ENCODE assay signal across 2 cellular contexts in genomic region chr2:26184555-26185303, GRCh38.
TF ChIP-seq lines count a peak whose summit lies in the region.

No MANE protein-coding gene starts in this region.

TF ChIP-seq in SK-N-SH, 30 proteins besides CTCF, POLR2A, EP300 and RAD21 (continued from another document):
- no peak for TF ChIP-seq REST (IDR thresholded peaks at IDR 0.05; ENCODE audit: low read depth, low read length)
- no peak for TF ChIP-seq GATA2 (CRISPR knock-in tag; IDR thresholded peaks at IDR 0.05)
- no peak for TF ChIP-seq ELF1 (IDR thresholded peaks at IDR 0.05)
- TF ChIP-seq GABPA (IDR thresholded peaks at IDR 0.05; ENCODE audit: low read depth): no peak
- TF ChIP-seq USF2 (IDR thresholded peaks at IDR 0.05; ENCODE audit: borderline replicate concordance, low read depth, low read length): no peak
- no peak for TF ChIP-seq FOXM1 (IDR thresholded peaks at IDR 0.05; ENCODE audit: low read depth)
- no peak for TF ChIP-seq MXI1 (IDR thresholded peaks at IDR 0.05; ENCODE audit: low read depth, low read length)
- TF ChIP-seq USF1 (IDR thresholded peaks at IDR 0.05; ENCODE audit: borderline replicate concordance, low read depth): no peak

TF ChIP-seq in SK-N-SH treated with all-trans-retinoic acid at 6 μM for 48 hours, 23 proteins besides CTCF, POLR2A, EP300 and RAD21 (continued from another document):
- no peak for TF ChIP-seq ZNF565 (CRISPR knock-in tag; conservative IDR thresholded peaks at IDR 0.05; ENCODE audit: low read depth)
- no peak for TF ChIP-seq GLIS3 (CRISPR knock-in tag; IDR thresholded peaks at IDR 0.05)
- TF ChIP-seq ARNTL (CRISPR knock-in tag; IDR thresholded peaks at IDR 0.05; ENCODE audit: borderline replicate concordance, low read depth): no peak
- no peak for TF ChIP-seq ZNF8 (CRISPR knock-in tag; IDR thresholded peaks at IDR 0.05)
- TF ChIP-seq ESRRG (CRISPR knock-in tag; IDR thresholded peaks at IDR 0.05): no peak
- TF ChIP-seq CSDC2 (CRISPR knock-in tag; IDR thresholded peaks at IDR 0.05): no peak
